21 cellular contexts compared by ENCODE assay signal in the genomic region with DNA sequence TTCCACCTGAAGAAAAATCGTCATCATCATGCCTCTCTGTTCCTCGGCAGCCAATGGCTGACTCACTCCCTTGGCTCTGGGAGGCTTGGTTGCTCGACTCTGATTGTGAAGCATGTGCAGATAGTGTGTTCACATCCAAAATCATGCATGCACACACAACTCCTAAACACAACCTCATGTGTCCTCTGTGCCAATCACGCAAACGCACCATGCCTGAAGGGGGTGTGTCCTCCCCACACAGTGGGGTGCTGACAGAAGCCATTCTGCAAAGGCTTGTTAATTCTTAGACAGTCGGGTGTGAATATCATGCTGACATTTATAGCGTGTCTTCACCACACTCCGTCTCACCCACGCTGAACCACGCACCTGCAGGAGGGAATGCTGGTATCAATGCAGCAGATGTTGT. TPM values are rescaled to one million over a fixed set of nuclear protein-coding genes. Genes with fewer than 3 reads are reported as not detected.
DNase-seq lines count a peak whose midpoint lies in the region; ATAC-seq and TF ChIP-seq lines count a peak whose summit lies in the region.
"Had no signal": no experiment of that assay in that cellular context is flagged by ENCODE, and none has a peak within 500 bp of the region (broad histone marks: within the 10 kb centered on the region; RNA-seq: fewer than 3 reads in every experiment).

No MANE protein-coding gene starts in this region.

- H3K4me1 ChIP-seq in neural progenitor cell = no peaks in the 10 kb centered on the region
- H3K4me1 ChIP-seq in stomach = no peaks in the 10 kb centered on the region
- H3K4me1 ChIP-seq: left ventricle myocardium inferior had no signal

- no peaks in the 10 kb centered on the region for H3K36me3 Mint-ChIP-seq in neural progenitor cell
- H3K36me3 Mint-ChIP-seq: activated naive CD4-positive, alpha-beta T cell treated with anti-CD3 and anti-CD28 coated beads, Interleukin-2, amount 50 U/mL, for 72 hours; CD8-positive, alpha-beta memory T cell had no signal

- no peaks in the 10 kb centered on the region for H3F3A ChIP-seq in neural progenitor cell (ENCODE audit: low read depth)

- 25 to 59% (median 47%) methylated on average over 10 of the region's 10 CpGs for WGBS in stomach, 5 donors

- H3K27ac Mint-ChIP-seq in neural progenitor cell = peak overlapping the region; percentile 55
- H3K27ac Mint-ChIP-seq: activated B cell treated with CpG ODN at 0.5 μM for 24 hours; activated CD8-positive, alpha-beta T cell treated with anti-CD3 and anti-CD28 coated beads for 36 hours; activated naive CD4-positive, alpha-beta T cell treated with anti-CD3 and anti-CD28 coated beads, Interleukin-2, amount 50 U/mL, for 72 hours; CD8-positive, alpha-beta memory T cell had no signal

- H3K79me2 ChIP-seq in neural progenitor cell (ENCODE audit: low read depth) = no peaks in the 10 kb centered on the region

- no peak for TF ChIP-seq CTCF in epithelial cell of esophagus (IDR thresholded peaks at IDR 0.05; ENCODE audit: insufficient read depth, low read depth, low read length, missing control alignments)
- TF ChIP-seq CTCF in neural progenitor cell (IDR thresholded peaks at IDR 0.05) = no peak
- TF ChIP-seq CTCF in stomach (IDR thresholded peaks at IDR 0.05) = no peak

- H3K4me1 Mint-ChIP-seq in neural progenitor cell = peaks cover 7% of the 10 kb centered on the region
- H3K4me1 Mint-ChIP-seq: activated B cell treated with CpG ODN at 0.5 μM for 24 hours; CD8-positive, alpha-beta memory T cell had no signal

- no peak for ATAC-seq in HG02870 (IDR thresholded peaks at IDR 0.05; ENCODE audit: unreplicated experiment)
- ATAC-seq: activated CD8-positive, alpha-beta T cell treated with anti-CD3 and anti-CD28 coated beads for 36 hours; activated naive CD4-positive, alpha-beta T cell treated with anti-CD3 and anti-CD28 coated beads, Interleukin-2, amount 50 U/mL, for 72 hours; activated T-cell treated with anti-CD3 and anti-CD28 coated beads, Interleukin-2, amount 50 U/mL, for 4 hours had no signal

- H3K4me3 Mint-ChIP-seq in neural progenitor cell = no peak overlapping the region
- H3K4me3 Mint-ChIP-seq: activated B cell treated with CpG ODN at 0.5 μM for 24 hours; activated CD8-positive, alpha-beta T cell treated with anti-CD3 and anti-CD28 coated beads for 36 hours; activated T-cell treated with anti-CD3 and anti-CD28 coated beads, Interleukin-2, amount 50 U/mL, for 4 hours; CD8-positive, alpha-beta memory T cell had no signal

- H3K4me2 ChIP-seq in neural progenitor cell = no peak overlapping the region

- H4K20me1 ChIP-seq in neural progenitor cell (ENCODE audit: low read depth) = no peaks in the 10 kb centered on the region

- H3K27me3 ChIP-seq in MG63 = no peaks in the 10 kb centered on the region
- peaks cover 72% of the 10 kb centered on the region for H3K27me3 ChIP-seq in neural progenitor cell
- peaks cover 0 to 64% (median 14%) of the 10 kb centered on the region in 3 donors for H3K27me3 ChIP-seq in stomach
- H3K27me3 ChIP-seq: SJSA1 had no signal

- in situ Hi-C loops in Caki2 (cut with HindIII; ENCODE audit: low pct_unique_long_range_greater_than_20kb, low sequenced_read_pairs) = no loop called here

- no peak overlapping the region for H3K9ac ChIP-seq in neural progenitor cell

- no peaks in the 10 kb centered on the region for H3K36me3 ChIP-seq in MG63
- no peaks in the 10 kb centered on the region for H3K36me3 ChIP-seq in neural progenitor cell
- H3K36me3 ChIP-seq in stomach = no peaks in the 10 kb centered on the region
- H3K36me3 ChIP-seq: left ventricle myocardium inferior, neutrophil, SJSA1 had no signal

- H3K27ac ChIP-seq in neural progenitor cell = no peak overlapping the region
- no peak overlapping the region for H3K27ac ChIP-seq in stomach
- H3K27ac ChIP-seq: left ventricle myocardium inferior, neutrophil, SJSA1 had no signal

- peaks cover 8% of the 10 kb centered on the region for H3K9me3 Mint-ChIP-seq in neural progenitor cell
- H3K9me3 Mint-ChIP-seq: activated B cell treated with CpG ODN at 0.5 μM for 24 hours; activated CD8-positive, alpha-beta T cell treated with anti-CD3 and anti-CD28 coated beads for 36 hours; activated naive CD4-positive, alpha-beta T cell treated with anti-CD3 and anti-CD28 coated beads, Interleukin-2, amount 50 U/mL, for 72 hours; activated T-cell treated with anti-CD3 and anti-CD28 coated beads, Interleukin-2, amount 50 U/mL, for 4 hours; CD8-positive, alpha-beta memory T cell had no signal

- no peak for TF ChIP-seq POLR2A in stomach (IDR thresholded peaks at IDR 0.05)

- TF ChIP-seq EP300 in stomach (IDR thresholded peaks at IDR 0.05) = no peak

- H3K4me3 ChIP-seq in MG63 = no peak overlapping the region
- H3K4me3 ChIP-seq in epithelial cell of esophagus (ENCODE audit: low read length) = no peak overlapping the region
- no peak overlapping the region for H3K4me3 ChIP-seq in neural progenitor cell
- H3K4me3 ChIP-seq in stomach = no peak overlapping the region
- H3K4me3 ChIP-seq: left ventricle myocardium inferior, SJSA1 had no signal

- intact Hi-C loops in stomach (cut with DNase I; ENCODE audit: low total_unique reads) = no loop called here

- no peaks in the 10 kb centered on the region for H3K9me3 ChIP-seq in MG63
- H3K9me3 ChIP-seq in neural progenitor cell (ENCODE audit: low read depth) = no peaks in the 10 kb centered on the region
- no peaks in the 10 kb centered on the region for H3K9me3 ChIP-seq in stomach
- H3K9me3 ChIP-seq: left ventricle myocardium inferior, neutrophil, SJSA1 had no signal

- no peak overlapping the region for H2AFZ ChIP-seq in neural progenitor cell (replicated peaks)

- peaks cover 7% of the 10 kb centered on the region for H3K27me3 Mint-ChIP-seq in neural progenitor cell (ENCODE audit: insufficient read depth, low read depth)

- peak; percentile 22 for DNase-seq in Caki2 (ENCODE audit: low read depth)
- DNase-seq in MG63 = peak; percentile 57
- DNase-seq in epithelial cell of esophagus (ENCODE audit: low read depth) = peak; percentile 70
- DNase-seq in neural progenitor cell (ENCODE audit: low spot score) = no peak
- DNase-seq in stomach = no peak
- no peak for DNase-seq in SW 1271 (lab: John Stamatoyannopoulos, UW)
- no peak for DNase-seq in GDM1 (lab: John Stamatoyannopoulos, UW)
- DNase-seq: activated B cell treated with CpG ODN at 0.5 μM for 24 hours; activated CD8-positive, alpha-beta T cell treated with anti-CD3 and anti-CD28 coated beads for 36 hours; activated T-cell treated with anti-CD3 and anti-CD28 coated beads, Interleukin-2, amount 50 U/mL, for 4 hours; CD8-positive, alpha-beta memory T cell; left ventricle myocardium inferior; NCI-H1105; NCI-H2107; T-helper 2 cell had no signal

RNA-seq across cellular contexts. Expression of gene CCDC174, which starts 11.4 kb away (rescaled TPM):
- 7.1 and 23.3 TPM in 2 replicates for total RNA-seq in Caki2 (2014; rRNA removed; shearing (Covaris generic); ENCODE audit: low replicate concordance)
- total RNA-seq in MG63 (2014; rRNA removed; shearing (Covaris generic); ENCODE audit: low replicate concordance) = 3.0 and 10.7 TPM in 2 replicates
- total RNA-seq in neural progenitor cell (ENCODE audit: low replicate concordance) (13.0 and 15.6 TPM in 2 replicates), stomach (10 to 100 TPM in 4 of 5 donors, 1 to 10 TPM in 1; 8.5 to 44.0 (median 19.6) TPM)
- polyA plus RNA-seq in stomach = 10 to 100 TPM; 12.5 to 26.7 (median 15.3) TPM

RNA-seq across cellular contexts. Expression of gene C3orf20, which starts 34.8 kb away (rescaled TPM):
- total RNA-seq in Caki2 (2014; rRNA removed; shearing (Covaris generic); ENCODE audit: low replicate concordance) = not detected in 2 replicates
- 0.03 TPM in 1 of 2 replicates, not detected in the other for total RNA-seq in MG63 (2014; rRNA removed; shearing (Covaris generic); ENCODE audit: low replicate concordance)
- total RNA-seq in neural progenitor cell (ENCODE audit: low replicate concordance) (not detected in 2 replicates), stomach (under 1 TPM in 1 of 5 donors, not detected in 4; 0.37 TPM)
- not detected for polyA plus RNA-seq in stomach
- total RNA-seq: HT-29, left ventricle myocardium inferior, SJSA1, temporal lobe had no signal
- polyA plus RNA-seq: CD8-positive, alpha-beta memory T cell had no signal

Comparison
In these comparisons a context has a peak if more than half of its experiments do, and no peak if none do; other contexts are left out.
1. DNase-seq: peak in Caki2 (single experiment), MG63 (single experiment) and epithelial cell of esophagus (single experiment); none in neural progenitor cell (single experiment), stomach (single experiment), SW 1271 (0 of 2) and GDM1 (single experiment).